16 cellular contexts compared by ENCODE assay signal in the genomic region with DNA sequence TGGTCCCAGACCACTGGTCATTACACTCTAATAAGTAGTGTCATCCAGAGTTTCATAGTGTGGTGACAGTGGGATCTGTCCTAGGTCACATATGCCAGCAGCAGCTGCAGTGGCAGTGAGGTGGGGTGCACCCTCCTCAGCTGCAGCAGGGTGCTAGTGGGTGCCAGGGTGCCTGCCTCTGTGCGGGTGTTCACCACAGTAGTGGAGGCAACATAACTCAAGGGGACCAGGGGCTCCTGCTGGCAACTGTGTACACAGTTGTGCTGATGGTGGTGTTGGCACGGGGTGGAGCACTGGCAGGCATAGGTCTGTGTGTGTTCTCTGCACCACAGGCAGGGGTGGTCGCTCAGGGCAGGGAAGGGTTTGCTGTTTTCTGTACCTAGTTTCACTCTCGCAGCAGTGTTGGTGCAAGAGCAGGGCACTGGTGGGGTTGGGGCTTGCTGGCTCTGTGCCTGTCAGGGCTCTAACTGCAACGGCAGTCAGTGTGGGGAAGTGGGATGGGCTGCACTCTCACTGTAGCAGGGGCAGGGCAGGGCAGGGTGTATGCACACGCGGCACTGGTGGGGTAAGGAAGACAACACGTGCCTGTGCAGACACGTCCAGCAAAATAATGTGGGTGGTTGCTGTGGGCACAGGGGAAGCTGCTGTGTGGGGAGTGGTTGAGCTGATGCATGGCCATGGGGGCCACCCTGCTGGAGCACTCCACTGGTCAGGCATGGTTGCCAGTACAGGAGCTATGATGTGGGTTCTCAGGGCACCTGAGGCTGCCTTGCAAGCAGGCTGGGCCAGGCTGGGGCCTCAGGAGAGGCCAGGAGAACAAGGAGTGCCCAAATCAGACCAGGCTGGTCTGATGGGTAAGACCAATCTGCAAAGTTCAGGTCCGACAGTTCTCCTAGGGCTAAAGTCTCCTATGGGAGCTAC.
DNase-seq lines count a peak whose midpoint lies in the region; ATAC-seq, FAIRE-seq and TF ChIP-seq lines count a peak whose summit lies in the region.
"Had no signal": no experiment of that assay in that cellular context is flagged by ENCODE, and none has a peak within 500 bp of the region (broad histone marks: within the 10 kb centered on the region; RNA-seq: fewer than 3 reads in every experiment).

No MANE protein-coding gene starts in this region.

- no peak for FAIRE-seq in H1 (lab: Jason Lieb, UNC)
- FAIRE-seq: H54, HTR-8/SVneo had no signal

- no peak for DNase-seq in stimulated activated naive CD8-positive, alpha-beta T cell treated with anti-CD3 and anti-CD28 coated beads, Interleukin-15, amount 100 ng/mL, for 72 hours
- no peak for DNase-seq in stimulated activated naive CD8-positive, alpha-beta T cell treated with anti-CD3 and anti-CD28 coated beads, Interleukin-15, Interleukin-2, amounts not matched to agents 100 U/mL and 50 U/mL, for 24 hours
- DNase-seq in H1 (ENCODE audit: low read depth in 1 of 2, low spot score in 2 of 2) (no peak), C1 segment of cervical spinal cord (lab: John Stamatoyannopoulos, UW) (no peak), iPS-NIHi11 (ENCODE audit: low spot score) (no peak)
- DNase-seq in natural killer cell treated with Interleukin-12 subunit alpha and Interleukin-12 subunit beta and Interleukin-15 and Interleukin-18, amount 100 ng/mL, for 72 hours (ENCODE audit: low spot score) = no peak
- DNase-seq in activated CD4-positive, alpha-beta T cell treated with anti-CD3 and anti-CD28 coated beads for 1 hour = no peak
- DNase-seq: ACHN; Calu3; CD4-positive, alpha-beta T cell; DMS 273 treated with DMSO at 0.1 percent for 48 hours had no signal

- H3K27ac ChIP-seq in H1 (ENCODE audit: low read depth, low read length) = no peak overlapping the region
- H3K27ac ChIP-seq: BLaER1 treated with 17β-estradiol and CSF1 and Interleukin-3, amounts not matched to agents 10 nM and 100 nM had no signal

- H3K4ac ChIP-seq in H1 (replicated peaks; ENCODE audit: insufficient read length, low read depth, low read length) = peak overlapping the region; percentile 53

- no peak overlapping the region for H2AFZ ChIP-seq in H1 (ENCODE audit: low read length)

- no peak for TF ChIP-seq EP300 in H1 (IDR thresholded peaks at IDR 0.05; ENCODE audit: borderline replicate concordance in 1 of 2, low read depth in 2 of 2, low read length in 2 of 2)

- TF ChIP-seq RAD21 in H1 (IDR thresholded peaks at IDR 0.05 in 1 of 2, conservative IDR thresholded peaks at IDR 0.05 in 1 of 2; ENCODE audit: low read depth in 2 of 2, low read length in 2 of 2) = no peak

- H4K91ac ChIP-seq in H1 (replicated peaks; ENCODE audit: insufficient read length, low read length) = no peak overlapping the region

- no peaks in the 10 kb centered on the region; the same call in 1 of the 2 replicates for H3K23me2 ChIP-seq in H1 (ENCODE audit: low read depth, low read length)

- no peak overlapping the region for H3K23ac ChIP-seq in H1 (ENCODE audit: insufficient read length)

- H4K20me1 ChIP-seq in H1 (replicated peaks in 1 of 2; ENCODE audit: control insufficient read depth in 1 of 2, insufficient read depth in 2 of 2, low read length in 2 of 2) = no peaks in the 10 kb centered on the region
- H4K20me1 ChIP-seq: BLaER1 treated with 17β-estradiol and CSF1 and Interleukin-3, amounts not matched to agents 10 nM and 100 nM had no signal

- no peak overlapping the region for H2BK15ac ChIP-seq in H1 (ENCODE audit: low read length)

- no peaks in the 10 kb centered on the region for H3K36me3 Mint-ChIP-seq in natural killer cell treated with Interleukin-12 subunit alpha and Interleukin-12 subunit beta and Interleukin-15 and Interleukin-18, amount 100 ng/mL, for 72 hours

- no peaks in the 10 kb centered on the region for H3K36me3 ChIP-seq in H1 (ENCODE audit: control insufficient read depth in 2 of 4, insufficient read depth in 4 of 4, low read length in 3 of 4)
- H3K36me3 ChIP-seq: BLaER1 treated with 17β-estradiol and CSF1 and Interleukin-3, amounts not matched to agents 10 nM and 100 nM had no signal

- no peak overlapping the region for H3K14ac ChIP-seq in H1 (ENCODE audit: insufficient read length)

- H3K18ac ChIP-seq in H1 (ENCODE audit: extremely low read depth, low read length) = no peak overlapping the region

- no peak overlapping the region for H3K27ac Mint-ChIP-seq in stimulated activated naive CD8-positive, alpha-beta T cell treated with anti-CD3 and anti-CD28 coated beads, Interleukin-15, amount 100 ng/mL, for 72 hours
- no peak overlapping the region for H3K27ac Mint-ChIP-seq in natural killer cell treated with Interleukin-12 subunit alpha and Interleukin-12 subunit beta and Interleukin-15 and Interleukin-18, amount 100 ng/mL, for 72 hours
- H3K27ac Mint-ChIP-seq: CD4-positive, alpha-beta T cell had no signal

- H3K9ac ChIP-seq in H1 (replicated peaks in 1 of 4; ENCODE audit: extremely low read depth in 1 of 4, low read depth in 3 of 4, low read length in 3 of 4) = no peak overlapping the region
- H3K9ac ChIP-seq: BLaER1 treated with 17β-estradiol and CSF1 and Interleukin-3, amounts not matched to agents 10 nM and 100 nM had no signal

- H2BK12ac ChIP-seq in H1 (ENCODE audit: low read depth, low read length) = no peak overlapping the region

- TF ChIP-seq CTCF in H1 (IDR thresholded peaks at IDR 0.05; ENCODE audit: control extremely low read depth in 1 of 3, insufficient read depth in 1 of 3, low read depth in 1 of 3, low read length in 3 of 3) = no peak

- H3K4me2 ChIP-seq in H1 (ENCODE audit: insufficient read depth in 1 of 2, low read depth in 2 of 2, low read length in 2 of 2) = no peak overlapping the region
- H3K4me2 ChIP-seq: BLaER1 treated with 17β-estradiol and CSF1 and Interleukin-3, amounts not matched to agents 10 nM and 100 nM had no signal

- 0 out of 2 replicates have a peak overlapping the region, but pooled peaks have one; percentile 13 for H2BK20ac ChIP-seq in H1 (ENCODE audit: low read length)

- H3K79me2 ChIP-seq in H1 (ENCODE audit: control insufficient read depth in 1 of 2, insufficient read depth in 2 of 2, low read length in 2 of 2) = no peaks in the 10 kb centered on the region

- no peak overlapping the region; the same call in 1 of the 2 replicates for H2AK5ac ChIP-seq in H1 (ENCODE audit: low read depth, low read length)

- peaks cover 10% of the 10 kb centered on the region for H3K27me3 Mint-ChIP-seq in stimulated activated naive CD8-positive, alpha-beta T cell treated with anti-CD3 and anti-CD28 coated beads, Interleukin-15, amount 100 ng/mL, for 72 hours
- H3K27me3 Mint-ChIP-seq in natural killer cell treated with Interleukin-12 subunit alpha and Interleukin-12 subunit beta and Interleukin-15 and Interleukin-18, amount 100 ng/mL, for 72 hours = peaks cover 0 to 4% of the 10 kb centered on the region in 2 donors
- H3K27me3 Mint-ChIP-seq: CD4-positive, alpha-beta T cell had no signal

- H3K9me3 ChIP-seq in H1 (ENCODE audit: insufficient read depth in 2 of 2, low read depth in 1 of 2, low read length in 1 of 2) = no peaks in the 10 kb centered on the region

- H2BK120ac ChIP-seq in H1 (replicated peaks; ENCODE audit: low read depth, low read length) = no peak overlapping the region

- ATAC-seq in stimulated activated naive CD8-positive, alpha-beta T cell treated with anti-CD3 and anti-CD28 coated beads, Interleukin-15, amount 100 ng/mL, for 72 hours = peak; percentile 26
- no peak for ATAC-seq in stimulated activated naive CD8-positive, alpha-beta T cell treated with anti-CD3 and anti-CD28 coated beads, Interleukin-15, Interleukin-2, amounts not matched to agents 100 U/mL and 50 U/mL, for 24 hours
- ATAC-seq in natural killer cell treated with Interleukin-12 subunit alpha and Interleukin-12 subunit beta and Interleukin-15 and Interleukin-18, amount 100 ng/mL, for 72 hours = peak; percentile 36 to 40
- no peak for ATAC-seq in GM21423 (IDR thresholded peaks at IDR 0.05; ENCODE audit: unreplicated experiment)
- ATAC-seq: HCT116 had no signal

- H3K4me1 ChIP-seq in H1 (replicated peaks in 1 of 4; ENCODE audit: control insufficient read depth in 3 of 4, insufficient read depth in 4 of 4, low read length in 3 of 4) = no peaks in the 10 kb centered on the region

- POLR2A ChIA-PET in H1 (lab: Charles Lee; ENCODE audit: partially characterized antibody) = no interaction called here

- no peak overlapping the region for H2BK5ac ChIP-seq in H1 (ENCODE audit: low read depth, low read length)

- H4K5ac ChIP-seq in H1 (ENCODE audit: insufficient read length, low read depth, low read length) = no peak overlapping the region

- TF ChIP-seq POLR2A in H1 (IDR thresholded peaks at IDR 0.05; ENCODE audit: control extremely low read depth in 1 of 2, low read depth in 2 of 2, low read length in 2 of 2) = no peak

- H3K9me3 Mint-ChIP-seq in stimulated activated naive CD8-positive, alpha-beta T cell treated with anti-CD3 and anti-CD28 coated beads, Interleukin-15, amount 100 ng/mL, for 72 hours = peaks cover 8 to 28% of the 10 kb centered on the region in 2 donors
- peaks cover 11% of the 10 kb centered on the region for H3K9me3 Mint-ChIP-seq in natural killer cell treated with Interleukin-12 subunit alpha and Interleukin-12 subunit beta and Interleukin-15 and Interleukin-18, amount 100 ng/mL, for 72 hours

- no peaks in the 10 kb centered on the region for H3K79me1 ChIP-seq in H1 (ENCODE audit: low read depth, low read length)

- 85% methylated on average over 10 of the region's 10 CpGs; no CpG with 5 or more reads in 1 of the 2 experiments for WGBS in H1 (ENCODE audit: extremely low coverage in 1 of 2, insufficient coverage in 1 of 2, insufficient read length in 1 of 2, insufficient replicate concordance in 2 of 2, low coverage in 1 of 2, low lambda C conversion rate in 2 of 2, missing lambda C conversion rate in 1 of 2), 2 experiments

- H3K4me1 Mint-ChIP-seq in stimulated activated naive CD8-positive, alpha-beta T cell treated with anti-CD3 and anti-CD28 coated beads, Interleukin-15, amount 100 ng/mL, for 72 hours = no peaks in the 10 kb centered on the region
- H3K4me1 Mint-ChIP-seq in natural killer cell treated with Interleukin-12 subunit alpha and Interleukin-12 subunit beta and Interleukin-15 and Interleukin-18, amount 100 ng/mL, for 72 hours (ENCODE audit: low read depth in 2 of 2) = no peaks in the 10 kb centered on the region

- CTCF ChIA-PET in H1 (lab: Charles Lee; ENCODE audit: partially characterized antibody) = no interaction called here

- no peak overlapping the region; the same call in 1 of the 2 replicates for H4K8ac ChIP-seq in H1 (ENCODE audit: extremely low read depth, insufficient read depth, low read length)

- H3K4me3 Mint-ChIP-seq in stimulated activated naive CD8-positive, alpha-beta T cell treated with anti-CD3 and anti-CD28 coated beads, Interleukin-15, amount 100 ng/mL, for 72 hours = no peak overlapping the region
- no peak overlapping the region for H3K4me3 Mint-ChIP-seq in natural killer cell treated with Interleukin-12 subunit alpha and Interleukin-12 subunit beta and Interleukin-15 and Interleukin-18, amount 100 ng/mL, for 72 hours
- H3K4me3 Mint-ChIP-seq: CD4-positive, alpha-beta T cell had no signal

- no peaks in the 10 kb centered on the region for H3K27me3 ChIP-seq in H1 (replicated peaks in 1 of 4; ENCODE audit: control insufficient read depth in 3 of 4, extremely low read depth in 1 of 4, insufficient read depth in 3 of 4, low read length in 3 of 4)
- H3K27me3 ChIP-seq: BLaER1 treated with 17β-estradiol and CSF1 and Interleukin-3, amounts not matched to agents 10 nM and 100 nM had no signal

- no peak overlapping the region for H3K4me3 ChIP-seq in H1 (ENCODE audit: extremely low read depth in 1 of 4, insufficient read depth in 2 of 4, low read depth in 3 of 4, low read length in 4 of 4)
- H3K4me3 ChIP-seq: BLaER1 treated with 17β-estradiol and CSF1 and Interleukin-3, amounts not matched to agents 10 nM and 100 nM had no signal

- no peak overlapping the region for H3K56ac ChIP-seq in H1 (replicated peaks; ENCODE audit: insufficient read length, low read depth, low read length)

Comparison
In these comparisons a context has a peak if more than half of its experiments do, and no peak if none do; other contexts are left out.
1. ATAC-seq: peak in stimulated activated naive CD8-positive, alpha-beta T cell treated with anti-CD3 and anti-CD28 coated beads, Interleukin-15, amount 100 ng/mL, for 72 hours (single experiment) and natural killer cell treated with Interleukin-12 subunit alpha and Interleukin-12 subunit beta and Interleukin-15 and Interleukin-18, amount 100 ng/mL, for 72 hours (2 of 2); none in stimulated activated naive CD8-positive, alpha-beta T cell treated with anti-CD3 and anti-CD28 coated beads, Interleukin-15, Interleukin-2, amounts not matched to agents 100 U/mL and 50 U/mL, for 24 hours (single experiment) and GM21423 (single experiment).